ENCODE assay signal across 21 cellular contexts in the genomic region with DNA sequence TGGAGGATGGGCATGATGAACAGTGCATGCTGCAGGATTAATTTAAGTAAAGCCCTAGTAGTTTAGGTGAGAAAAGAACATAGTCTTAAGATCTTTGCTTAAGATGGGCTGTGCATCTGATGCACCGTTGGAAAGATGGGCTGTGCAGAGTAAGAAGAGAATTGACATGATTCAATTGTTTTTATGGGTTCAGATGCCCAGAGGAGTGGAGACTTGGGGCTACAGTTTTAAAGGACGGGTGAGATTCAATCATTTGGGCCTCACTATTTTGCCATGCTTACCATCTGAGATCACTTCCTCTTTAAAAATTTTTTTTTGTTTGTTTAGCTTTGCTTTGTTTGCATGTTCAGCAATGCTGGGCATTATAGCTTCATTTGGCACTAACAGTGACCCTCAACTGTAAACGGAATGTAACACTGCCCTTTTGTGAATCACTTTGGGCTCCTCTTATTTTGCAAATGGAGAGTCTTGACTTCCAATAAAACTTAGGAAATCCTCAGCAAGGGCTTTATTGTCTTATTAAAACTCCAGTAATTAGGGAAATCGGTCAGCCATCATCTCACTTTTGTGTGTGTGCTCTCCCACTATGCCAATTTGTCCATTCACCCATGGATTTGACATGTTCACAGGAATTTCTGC.
DNase-seq lines count a peak whose midpoint lies in the region; ATAC-seq and TF ChIP-seq lines count a peak whose summit lies in the region.
"Had no signal": no experiment of that assay in that cellular context is flagged by ENCODE, and none has a peak within 500 bp of the region (broad histone marks: within the 10 kb centered on the region; RNA-seq: fewer than 3 reads in every experiment).

No MANE protein-coding gene starts in this region.

- ATAC-seq in GM21367 (IDR thresholded peaks at IDR 0.05; ENCODE audit: unreplicated experiment), result no peak

- H3K27ac ChIP-seq in ectodermal cell (ENCODE audit: insufficient read depth, low read depth, low read length, poor library complexity, severe bottlenecking), result peak overlapping the region; percentile 27
- H3K27ac ChIP-seq in iPS-20b (ENCODE audit: low read length), result peak overlapping the region; percentile 8

- peaks cover 10% of the 10 kb centered on the region for H3K4me1 ChIP-seq in ectodermal cell (ENCODE audit: control insufficient read depth, insufficient read depth, low read length)
- peaks cover 13% of the 10 kb centered on the region; the same call in 1 of the 2 replicates for H3K4me1 ChIP-seq in iPS-20b (ENCODE audit: insufficient read depth, low read length)
- H3K4me1 ChIP-seq: BE2C had no signal

- H3K9me3 ChIP-seq in ectodermal cell (ENCODE audit: control insufficient read depth, low read length) (no peaks in the 10 kb centered on the region), iPS-20b (ENCODE audit: insufficient read depth, low read depth, low read length) (no peaks in the 10 kb centered on the region)
- H3K9me3 ChIP-seq: BE2C, SK-N-SH had no signal

- H3K27me3 ChIP-seq in ectodermal cell (ENCODE audit: control insufficient read depth, insufficient read depth, low read length, poor library complexity, severe bottlenecking) (no peaks in the 10 kb centered on the region), iPS-20b (ENCODE audit: insufficient read depth, low read length) (no peaks in the 10 kb centered on the region)
- H3K27me3 ChIP-seq: BE2C had no signal

- DNase-seq in DMS53 treated with DMSO at 0.1 percent for 48 hours (lab: John Stamatoyannopoulos, UW; ENCODE audit: unreplicated experiment) (peak; percentile 4), LNCaP clone FGC (ENCODE audit: low read depth) (peak; percentile 62), nucleus accumbens (lab: John Stamatoyannopoulos, UW) (no peak), NCI-H128 (lab: John Stamatoyannopoulos, UW; ENCODE audit: unreplicated experiment) (no peak), NCI-H748 (lab: John Stamatoyannopoulos, UW; ENCODE audit: unreplicated experiment) (no peak)
- DNase-seq: BE2C; CD4-positive, CD25-positive, alpha-beta regulatory T cell; COR-L47; DMS 273 treated with DMSO at 0.1 percent for 48 hours; GF-D8; Karpas-422; NCI-H1092 treated with DMSO at 0.1 percent for 48 hours; NCI-H1694; NCI-H748 treated with DMSO at 0.1 percent for 48 hours; NK-92 treated with Interleukin-12 subunit alpha and Interleukin-12 subunit beta, amount 100 ng/mL, for 24 hours; RPMI8226; SHP77 treated with DMSO at 0.1 percent for 48 hours; SK-N-SH had no signal

- no peaks in the 10 kb centered on the region for H3K36me3 ChIP-seq in ectodermal cell (ENCODE audit: control insufficient read depth, insufficient read depth, low read length)
- H3K36me3 ChIP-seq in iPS-20b (ENCODE audit: insufficient read depth, low read depth, low read length), result no peaks in the 10 kb centered on the region
- H3K36me3 ChIP-seq: BE2C had no signal

- H3K4me3 ChIP-seq in LNCaP clone FGC (ENCODE audit: low read depth, low read length) (no peak overlapping the region), ectodermal cell (ENCODE audit: insufficient read depth, low read depth, low read length) (no peak overlapping the region), iPS-20b (ENCODE audit: low read length) (peak overlapping the region; percentile 38; the same call in 1 of the 2 replicates)

- 16 to 18% methylated on average over 4 of the region's 4 CpGs for WGBS in ectodermal cell, 2 experiments

- TF ChIP-seq CTCF in LNCaP clone FGC (IDR thresholded peaks at IDR 0.05; ENCODE audit: control insufficient read depth, extremely low read depth, insufficient read depth), result no peak

- peak overlapping the region; percentile 2; the same call in 1 of the 2 replicates for H3K9ac ChIP-seq in iPS-20b (ENCODE audit: low read depth, low read length)
- H3K9ac ChIP-seq: SK-N-SH had no signal

Comparison
In these comparisons a context has a peak if more than half of its experiments do, and no peak if none do; other contexts are left out.
1. DNase-seq: peak in DMS53 treated with DMSO at 0.1 percent for 48 hours (single experiment) and LNCaP clone FGC (single experiment); none in nucleus accumbens (0 of 56), NCI-H128 (single experiment) and NCI-H748 (single experiment).